Comparison of ENCODE assay signal across 39 cellular contexts in genomic region chr1:44100183-44100582, GRCh38. TPM values are rescaled to one million over a fixed set of nuclear protein-coding genes. Genes with fewer than 3 reads are reported as not detected.
"Had no signal": no experiment of that assay in that cellular context is flagged by ENCODE, and none has a peak within 500 bp of the region (broad histone marks: within the 10 kb centered on the region; RNA-seq: fewer than 3 reads in every experiment).

No MANE protein-coding gene starts in this region.

- H3K27me3 ChIP-seq: ascending aorta, body of pancreas, brain microvascular endothelial cell, breast epithelium, cardiac muscle cell had no signal

- H3K9me3 ChIP-seq: ascending aorta, body of pancreas, breast epithelium had no signal

- H3K4me1 ChIP-seq: ascending aorta, body of pancreas, breast epithelium had no signal

- H3K27ac ChIP-seq: ascending aorta, body of pancreas, brain microvascular endothelial cell, breast epithelium, cardiac muscle cell had no signal

- FAIRE-seq: astrocyte, bronchial epithelial cell had no signal

- DNase-seq: activated effector memory CD4-positive, alpha-beta T cell treated with anti-CD3 and anti-CD28 coated beads, Interleukin-2, amount 50 U/mL, for 16 hours; activated effector memory CD4-positive, alpha-beta T cell treated with Interleukin-2 at 50 U/mL for 16 hours; activated gamma-delta T cell; activated gamma-delta T cell treated with Interleukin-2 at 50 U/mL for 16 hours; activated naive CD4-positive, alpha-beta T cell; activated naive CD4-positive, alpha-beta T cell treated with anti-CD3 and anti-CD28 coated beads for 36 hours; activated naive CD4-positive, alpha-beta T cell treated with anti-CD3 and anti-CD28 coated beads, Interleukin-2, amount 10 ng/mL, durations not matched to agents 7 days and 5 days; activated naive CD4-positive, alpha-beta T cell treated with anti-CD3 and anti-CD28 coated beads, Interleukin-2, amount 50 U/mL, for 16 hours; activated naive CD4-positive, alpha-beta T cell treated with Interleukin-2 at 50 U/mL for 16 hours; activated naive CD8-positive, alpha-beta T cell treated with anti-CD3 and anti-CD28 coated beads for 36 hours; activated naive CD8-positive, alpha-beta T cell treated with anti-CD3 and anti-CD28 coated beads, Interleukin-2, amount 10 ng/mL, durations not matched to agents 7 days and 5 days; activated naive CD8-positive, alpha-beta T cell treated with anti-CD3 and anti-CD28 coated beads, Interleukin-2, amount 50 U/mL, for 24 hours; activated T-cell treated with anti-CD3 and anti-CD28 coated beads, Interleukin-2, amount 50 U/mL, for 1 hour; activated T-cell treated with anti-CD3 and anti-CD28 coated beads, Interleukin-2, amount 50 U/mL, for 24 hours; activated T-cell treated with anti-CD3 and anti-CD28 coated beads, Interleukin-2, amount 50 U/mL, for 4 hours; activated T-cell treated with anti-CD3 and anti-CD28 coated beads, Interleukin-2, amount 50 U/mL, for 48 hours; activated T-cell treated with anti-CD3 and anti-CD28 coated beads, Interleukin-2, amount 50 U/mL, for 72 hours; amniotic stem cell; amygdala; anterior cingulate cortex; aorta; body of pancreas; brain microvascular endothelial cell; caudate nucleus; central memory CD4-positive, alpha-beta T cell; cerebellar nuclear complex had no signal

- H3K36me3 ChIP-seq: ascending aorta, brain microvascular endothelial cell, breast epithelium, cardiac muscle cell had no signal

- H3K4me3 ChIP-seq: ascending aorta, body of pancreas, breast epithelium, cardiac muscle cell had no signal

- ATAC-seq: activated naive CD4-positive, alpha-beta T cell treated with anti-CD3 and anti-CD28 coated beads, Interleukin-2, amount 50 U/mL, for 72 hours; activated naive CD8-positive, alpha-beta T cell treated with anti-CD3 and anti-CD28 coated beads, Interleukin-2, amount 50 U/mL, for 24 hours; activated T-cell treated with anti-CD3 and anti-CD28 coated beads, Interleukin-2, amount 50 U/mL, for 4 hours; activated T-cell treated with anti-CD3 and anti-CD28 coated beads, Interleukin-2, amount 50 U/mL, for 72 hours; activated T-helper 17 cell treated with anti-CD3 and anti-CD28 coated beads, Interleukin-2, amount 50 U/mL, for 72 hours; body of pancreas had no signal

RNA-seq across cellular contexts. Expression of gene KLF17, which starts 18.4 kb away (rescaled TPM):
- total RNA-seq: activated naive CD4-positive, alpha-beta T cell treated with anti-CD3 and anti-CD28 coated beads for 36 hours; activated naive CD4-positive, alpha-beta T cell treated with anti-CD3 and anti-CD28 coated beads, Interleukin-2, amount 50 U/mL, for 72 hours; activated naive CD8-positive, alpha-beta T cell treated with anti-CD3 and anti-CD28 coated beads for 36 hours; activated naive CD8-positive, alpha-beta T cell treated with anti-CD3 and anti-CD28 coated beads, Interleukin-2, amount 10 ng/mL, durations not matched to agents 7 days and 5 days; activated T-cell treated with anti-CD3 and anti-CD28 coated beads, Interleukin-2, amount 50 U/mL, for 4 hours; activated T-cell treated with anti-CD3 and anti-CD28 coated beads, Interleukin-2, amount 50 U/mL, for 72 hours; activated T-helper 1 cell treated with anti-CD3 and anti-CD28 coated beads, Interleukin-12 subunit alpha, Interleukin-12 subunit beta, Interleukin-2, Interleukin-4 antibody, amounts not matched to agents 30 ng/mL and 10 ng/mL and 1 ng/mL, durations not matched to agents 14 hours and 24 hours and 36 hours; activated T-helper 17 cell treated with anti-CD3 and anti-CD28 coated beads, Interleukin-2, amount 50 U/mL, for 72 hours; activated T-helper 2 cell treated with anti-CD3 and anti-CD28 coated beads, Interferon-gamma antibody, Interleukin-2, Interleukin-4, amounts not matched to agents 10 μg/mL and 5 μg/mL and 100 μg/mL, durations not matched to agents 14 hours and 24 hours and 36 hours; ascending aorta; body of pancreas; breast epithelium; bronchial epithelial cell; cardiac muscle cell; cardiac septum; cerebellum; chondrocyte had no signal
- polyA plus RNA-seq: cardiac muscle cell had no signal

RNA-seq across cellular contexts. Expression of gene KLF18, which starts 41.2 kb away (rescaled TPM):
- total RNA-seq: activated naive CD4-positive, alpha-beta T cell treated with anti-CD3 and anti-CD28 coated beads for 36 hours; activated naive CD4-positive, alpha-beta T cell treated with anti-CD3 and anti-CD28 coated beads, Interleukin-2, amount 50 U/mL, for 72 hours; activated naive CD8-positive, alpha-beta T cell treated with anti-CD3 and anti-CD28 coated beads for 36 hours; activated naive CD8-positive, alpha-beta T cell treated with anti-CD3 and anti-CD28 coated beads, Interleukin-2, amount 10 ng/mL, durations not matched to agents 7 days and 5 days; activated T-cell treated with anti-CD3 and anti-CD28 coated beads, Interleukin-2, amount 50 U/mL, for 4 hours; activated T-cell treated with anti-CD3 and anti-CD28 coated beads, Interleukin-2, amount 50 U/mL, for 72 hours; activated T-helper 1 cell treated with anti-CD3 and anti-CD28 coated beads, Interleukin-12 subunit alpha, Interleukin-12 subunit beta, Interleukin-2, Interleukin-4 antibody, amounts not matched to agents 30 ng/mL and 10 ng/mL and 1 ng/mL, durations not matched to agents 14 hours and 24 hours and 36 hours; activated T-helper 17 cell treated with anti-CD3 and anti-CD28 coated beads, Interleukin-2, amount 50 U/mL, for 72 hours; activated T-helper 2 cell treated with anti-CD3 and anti-CD28 coated beads, Interferon-gamma antibody, Interleukin-2, Interleukin-4, amounts not matched to agents 10 μg/mL and 5 μg/mL and 100 μg/mL, durations not matched to agents 14 hours and 24 hours and 36 hours; aorta; ascending aorta; astrocyte; body of pancreas; breast epithelium; bronchial epithelial cell; cardiac muscle cell; cardiac septum; cerebellum; chondrocyte had no signal
- polyA plus RNA-seq: adipose tissue, aorta, cardiac muscle cell had no signal
